Comparison of ENCODE assay signal across 25 cellular contexts in the genomic region with DNA sequence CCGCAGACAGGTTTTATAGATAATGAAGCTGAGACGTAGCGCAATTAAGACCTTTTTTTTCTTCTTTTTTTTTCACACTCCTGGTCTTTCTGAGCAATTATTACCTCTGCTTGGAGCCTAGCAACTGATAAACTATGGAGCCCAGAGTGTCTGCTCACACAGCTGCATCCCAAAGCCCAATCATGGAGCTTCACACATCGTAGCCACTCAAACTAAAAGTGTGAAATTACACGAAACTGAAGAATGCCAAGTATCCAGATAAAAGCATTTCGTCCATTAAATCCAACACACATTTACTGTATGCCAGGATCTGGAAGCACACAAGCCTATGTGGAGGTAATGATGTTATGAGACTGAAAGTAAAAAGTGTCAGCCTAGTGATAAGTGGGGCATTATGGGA.
DNase-seq lines count a peak whose midpoint lies in the region; ATAC-seq and TF ChIP-seq lines count a peak whose summit lies in the region.
"Had no signal": no experiment of that assay in that cellular context is flagged by ENCODE, and none has a peak within 500 bp of the region (broad histone marks: within the 10 kb centered on the region; RNA-seq: fewer than 3 reads in every experiment).

No MANE protein-coding gene starts in this region.

- H3K79me1 ChIP-seq in mesenchymal stem cell (replicated peaks; ENCODE audit: low read length, poor library complexity, severe bottlenecking): peaks cover 3% of the 10 kb centered on the region

- no peak for ATAC-seq in heart right ventricle
- no peak for ATAC-seq in right cardiac atrium
- ATAC-seq: activated CD4-positive, alpha-beta T cell treated with anti-CD3 and anti-CD28 coated beads for 36 hours; heart left ventricle; natural killer cell; sciatic nerve had no signal

- no peak overlapping the region for H3K14ac ChIP-seq in mesenchymal stem cell (ENCODE audit: low read length in 2 of 2)

- no peak overlapping the region for H4K91ac ChIP-seq in mesenchymal stem cell (ENCODE audit: low read length)

- H3K18ac ChIP-seq in mesenchymal stem cell (ENCODE audit: low read depth in 1 of 2, low read length in 2 of 2): peak overlapping the region in 1 of 2 experiments; percentile 63

- H3K4me3 ChIP-seq in heart right ventricle (no peak overlapping the region), right cardiac atrium (ENCODE audit: low read length) (no peak overlapping the region), mesenchymal stem cell (ENCODE audit: insufficient read depth in 1 of 2, low read depth in 1 of 2, low read length in 2 of 2) (no peak overlapping the region), subcutaneous abdominal adipose tissue (ENCODE audit: low read depth in 1 of 5, low read length in 5 of 5) (no peak overlapping the region)
- H3K4me3 ChIP-seq: heart left ventricle, pancreas, SK-N-MC, upper lobe of left lung had no signal

- no peak overlapping the region for H4K8ac ChIP-seq in mesenchymal stem cell (ENCODE audit: low read length)

- H3K9ac ChIP-seq in mesenchymal stem cell (ENCODE audit: low read length) (no peak overlapping the region), subcutaneous abdominal adipose tissue (ENCODE audit: low read length in 5 of 5) (no peak overlapping the region)

- intact Hi-C loops in heart right ventricle (cut with DNase I) (no loop called here), right cardiac atrium (cut with DNase I) (no loop called here)

- H3K27me3 ChIP-seq in heart right ventricle (no peaks in the 10 kb centered on the region), right cardiac atrium (ENCODE audit: control insufficient read depth, insufficient read depth) (no peaks in the 10 kb centered on the region), mesenchymal stem cell (ENCODE audit: control insufficient read depth in 1 of 2, insufficient read depth in 1 of 2, low read length in 2 of 2) (no peaks in the 10 kb centered on the region), subcutaneous abdominal adipose tissue (ENCODE audit: control insufficient read depth in 5 of 5, insufficient read depth in 4 of 5, low read length in 5 of 5) (no peaks in the 10 kb centered on the region)
- H3K27me3 ChIP-seq: BE2C, heart left ventricle, pancreas, upper lobe of left lung had no signal

- peak overlapping the region; percentile 85 for H2AK5ac ChIP-seq in mesenchymal stem cell (ENCODE audit: low read length, severe bottlenecking)

- no peak overlapping the region for H3K4me2 ChIP-seq in mesenchymal stem cell (ENCODE audit: low read length, poor library complexity, severe bottlenecking)

- H2BK5ac ChIP-seq in mesenchymal stem cell (ENCODE audit: low read depth, low read length, poor library complexity, severe bottlenecking): no peak overlapping the region

- H3K4me1 ChIP-seq in heart right ventricle (peaks cover 29 to 88% (median 67%) of the 10 kb centered on the region in 9 donors), right cardiac atrium (ENCODE audit: control insufficient read depth, insufficient read depth, low read length) (peaks cover 7% of the 10 kb centered on the region), mesenchymal stem cell (ENCODE audit: control insufficient read depth, insufficient read depth, low read depth, low read length) (peaks cover 7% of the 10 kb centered on the region), subcutaneous abdominal adipose tissue (ENCODE audit: control insufficient read depth in 5 of 5, insufficient read depth in 5 of 5, low read length in 5 of 5) (peaks cover 7 to 58% (median 45%) of the 10 kb centered on the region in 5 donors)
- H3K4me1 ChIP-seq: pancreas had no signal

- no peak overlapping the region for H3K23ac ChIP-seq in mesenchymal stem cell (ENCODE audit: low read length in 2 of 2)

- DNase-seq in heart right ventricle: no peak
- no peak for DNase-seq in right cardiac atrium
- DNase-seq in astrocyte of the hippocampus (ENCODE audit: low read depth, low spot score): peak; percentile 36
- DNase-seq in mesenchymal stem cell: no peak
- DNase-seq in stimulated activated CD4-positive, alpha-beta T cell treated with anti-CD3 and anti-CD28 coated beads, Interleukin-15, amount 100 ng/mL, for 24 hours: no peak
- no peak for DNase-seq in NCI-H524 treated with DMSO at 0.1 percent for 48 hours (lab: John Stamatoyannopoulos, UW)
- no peak for DNase-seq in NOMO-1 treated with DMSO at 0.1 percent for 48 hours (lab: John Stamatoyannopoulos, UW; ENCODE audit: unreplicated experiment)
- DNase-seq: 8988T; activated CD4-positive, alpha-beta T cell treated with anti-CD3 and anti-CD28 coated beads for 36 hours; activated naive CD4-positive, alpha-beta T cell; activated T-cell treated with anti-CD3 and anti-CD28 coated beads, Interleukin-2, amount 50 U/mL, for 48 hours; BE2C; GF-D8; heart left ventricle; left cardiac atrium; midbrain; natural killer cell; NCI-H1694; NCI-H2171; NCI-H510A treated with DMSO at 0.1 percent for 48 hours; pancreas; upper lobe of left lung had no signal

- no peak overlapping the region for H3K4ac ChIP-seq in mesenchymal stem cell (ENCODE audit: low read depth in 1 of 2, low read length in 2 of 2)

- no peak overlapping the region for H2AFZ ChIP-seq in mesenchymal stem cell (ENCODE audit: low read depth, low read length)

- H3K27ac ChIP-seq in heart right ventricle (peak overlapping the region in 6 of 10 donors; percentile 31 to 82 (median 74)), right cardiac atrium (ENCODE audit: low read length) (no peak overlapping the region), mesenchymal stem cell (ENCODE audit: low read length, poor library complexity, severe bottlenecking) (peak overlapping the region; percentile 99), subcutaneous abdominal adipose tissue (ENCODE audit: low read depth, low read length) (peak overlapping the region; percentile 5)
- H3K27ac ChIP-seq: pancreas, SK-N-MC had no signal

- TF ChIP-seq CTCF in heart right ventricle (IDR thresholded peaks at IDR 0.05): no peak

- 62 to 71% methylated on average over 6 of the region's 6 CpGs for WGBS in heart right ventricle, 2 donors
- WGBS in right cardiac atrium: 54% methylated on average over 6 of the region's 6 CpGs
- WGBS in mesenchymal stem cell: 83% methylated on average over 6 of the region's 6 CpGs

- H2BK120ac ChIP-seq in mesenchymal stem cell (ENCODE audit: low read depth, low read length): no peak overlapping the region

- peaks cover 0 to 67% (median 8%) of the 10 kb centered on the region in 9 donors for H3K36me3 ChIP-seq in heart right ventricle
- H3K36me3 ChIP-seq in mesenchymal stem cell (ENCODE audit: control insufficient read depth in 1 of 2, insufficient read depth in 2 of 2, low read depth in 1 of 2, low read length in 2 of 2): peaks cover 0 to 77% of the 10 kb centered on the region in 2 experiments
- peaks cover 8 to 50% (median 28%) of the 10 kb centered on the region in 5 donors for H3K36me3 ChIP-seq in subcutaneous abdominal adipose tissue (ENCODE audit: control insufficient read depth in 5 of 5, insufficient read depth in 5 of 5, low read length in 5 of 5)
- H3K36me3 ChIP-seq: pancreas had no signal

- H3K9me3 ChIP-seq in heart right ventricle (no peaks in the 10 kb centered on the region), right cardiac atrium (ENCODE audit: control insufficient read depth, low read length) (no peaks in the 10 kb centered on the region), mesenchymal stem cell (ENCODE audit: control insufficient read depth, low read length) (no peaks in the 10 kb centered on the region), subcutaneous abdominal adipose tissue (ENCODE audit: control insufficient read depth in 5 of 5, low read length in 5 of 5) (no peaks in the 10 kb centered on the region)
- H3K9me3 ChIP-seq: BE2C, heart left ventricle, pancreas, upper lobe of left lung had no signal

- no peak overlapping the region for H2BK12ac ChIP-seq in mesenchymal stem cell (ENCODE audit: low read length in 2 of 2)

- H2BK15ac ChIP-seq in mesenchymal stem cell (ENCODE audit: low read depth, poor library complexity, severe bottlenecking): no peak overlapping the region
